In the genomic region with DNA sequence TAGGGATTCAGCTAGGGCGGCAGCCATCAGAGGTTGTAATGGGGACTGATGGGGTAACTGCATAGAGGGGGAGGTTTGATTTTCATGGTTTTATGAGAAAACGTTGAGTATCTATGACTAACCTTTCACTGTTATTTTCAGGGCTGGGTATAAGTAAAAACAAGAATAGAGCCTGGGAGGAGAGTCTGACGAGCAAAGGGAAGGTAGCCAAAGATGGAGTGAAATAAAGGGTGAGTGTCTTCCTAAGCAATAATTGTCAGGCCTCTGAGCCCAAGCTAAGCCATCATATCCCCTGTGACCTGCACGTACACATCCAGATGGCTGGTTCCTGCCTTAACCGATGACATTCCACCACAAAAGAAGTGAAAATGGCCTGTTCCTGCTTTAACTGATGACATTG, we compare ENCODE assay signal across 6 cellular contexts.
DNase-seq lines count a peak whose midpoint lies in the region; ATAC-seq lines count a peak whose summit lies in the region.
"Not testable (repeated sequence)": the region's sequence is repeated elsewhere in the genome, so short reads cannot be mapped to it uniquely, and the experiment has no call there.

No MANE protein-coding gene starts in this region.

- H3K9me3 Mint-ChIP-seq in activated CD4-positive, alpha-beta T cell treated with anti-CD3 and anti-CD28 coated beads for 36 hours (ENCODE audit: low read depth); activated CD8-positive, alpha-beta memory T cell treated with anti-CD3 and anti-CD28 coated beads, Interleukin-2, amount 10 ng/mL, durations not matched to agents 7 days and 5 days (ENCODE audit: low read depth); activated T-helper 17 cell treated with anti-CD3 and anti-CD28 coated beads, Interleukin-2, amount 50 U/mL, for 72 hours; activated naive CD4-positive, alpha-beta T cell treated with anti-CD3 and anti-CD28 coated beads, Interleukin-2, amount 50 U/mL, for 24 hours: not testable (repeated sequence)
- peaks cover 15% of the 10 kb centered on the region for H3K9me3 Mint-ChIP-seq in activated CD4-positive, alpha-beta T cell treated with anti-CD3 and anti-CD28 coated beads, Interleukin-2, amount 10 ng/mL, durations not matched to agents 7 days and 5 days
- peaks cover 49% of the 10 kb centered on the region for H3K9me3 Mint-ChIP-seq in dendritic cell treated with granulocyte-macrophage colony-stimulating factor and Interleukin-4, amounts not matched to agents 40 ng/mL and 50 ng/mL, for 4 days

- peak overlapping the region; percentile 75 for H3K27ac Mint-ChIP-seq in activated CD4-positive, alpha-beta T cell treated with anti-CD3 and anti-CD28 coated beads for 36 hours
- peak overlapping the region; percentile 15 for H3K27ac Mint-ChIP-seq in activated CD4-positive, alpha-beta T cell treated with anti-CD3 and anti-CD28 coated beads, Interleukin-2, amount 10 ng/mL, durations not matched to agents 7 days and 5 days
- peak overlapping the region; percentile 42 for H3K27ac Mint-ChIP-seq in activated CD8-positive, alpha-beta memory T cell treated with anti-CD3 and anti-CD28 coated beads, Interleukin-2, amount 10 ng/mL, durations not matched to agents 7 days and 5 days
- H3K27ac Mint-ChIP-seq in activated T-helper 17 cell treated with anti-CD3 and anti-CD28 coated beads, Interleukin-2, amount 50 U/mL, for 72 hours: not testable (repeated sequence)
- peak overlapping the region; percentile 11 for H3K27ac Mint-ChIP-seq in activated naive CD4-positive, alpha-beta T cell treated with anti-CD3 and anti-CD28 coated beads, Interleukin-2, amount 50 U/mL, for 24 hours
- H3K27ac Mint-ChIP-seq in dendritic cell treated with granulocyte-macrophage colony-stimulating factor and Interleukin-4, amounts not matched to agents 40 ng/mL and 50 ng/mL, for 4 days: peak overlapping the region; percentile 86

- CTCF ChIA-PET in activated CD4-positive, alpha-beta T cell treated with anti-CD3 and anti-CD28 coated beads for 36 hours (lab: Charles Lee); activated CD4-positive, alpha-beta T cell treated with anti-CD3 and anti-CD28 coated beads, Interleukin-2, amount 10 ng/mL, durations not matched to agents 7 days and 5 days (lab: Charles Lee); activated CD8-positive, alpha-beta memory T cell treated with anti-CD3 and anti-CD28 coated beads, Interleukin-2, amount 10 ng/mL, durations not matched to agents 7 days and 5 days (lab: Charles Lee): not testable (repeated sequence)

- peaks cover 41% of the 10 kb centered on the region for H3K4me1 Mint-ChIP-seq in activated CD4-positive, alpha-beta T cell treated with anti-CD3 and anti-CD28 coated beads for 36 hours
- peaks cover 57% of the 10 kb centered on the region for H3K4me1 Mint-ChIP-seq in activated CD4-positive, alpha-beta T cell treated with anti-CD3 and anti-CD28 coated beads, Interleukin-2, amount 10 ng/mL, durations not matched to agents 7 days and 5 days
- peaks cover 34% of the 10 kb centered on the region for H3K4me1 Mint-ChIP-seq in activated CD8-positive, alpha-beta memory T cell treated with anti-CD3 and anti-CD28 coated beads, Interleukin-2, amount 10 ng/mL, durations not matched to agents 7 days and 5 days
- H3K4me1 Mint-ChIP-seq in activated T-helper 17 cell treated with anti-CD3 and anti-CD28 coated beads, Interleukin-2, amount 50 U/mL, for 72 hours: not testable (repeated sequence)
- H3K4me1 Mint-ChIP-seq in activated naive CD4-positive, alpha-beta T cell treated with anti-CD3 and anti-CD28 coated beads, Interleukin-2, amount 50 U/mL, for 24 hours: peaks cover 34% of the 10 kb centered on the region
- peaks cover 62% of the 10 kb centered on the region for H3K4me1 Mint-ChIP-seq in dendritic cell treated with granulocyte-macrophage colony-stimulating factor and Interleukin-4, amounts not matched to agents 40 ng/mL and 50 ng/mL, for 4 days (ENCODE audit: low read depth)

- H3K4me3 Mint-ChIP-seq in activated CD4-positive, alpha-beta T cell treated with anti-CD3 and anti-CD28 coated beads for 36 hours; activated CD4-positive, alpha-beta T cell treated with anti-CD3 and anti-CD28 coated beads, Interleukin-2, amount 10 ng/mL, durations not matched to agents 7 days and 5 days; activated CD8-positive, alpha-beta memory T cell treated with anti-CD3 and anti-CD28 coated beads, Interleukin-2, amount 10 ng/mL, durations not matched to agents 7 days and 5 days; activated T-helper 17 cell treated with anti-CD3 and anti-CD28 coated beads, Interleukin-2, amount 50 U/mL, for 72 hours; activated naive CD4-positive, alpha-beta T cell treated with anti-CD3 and anti-CD28 coated beads, Interleukin-2, amount 50 U/mL, for 24 hours; dendritic cell treated with granulocyte-macrophage colony-stimulating factor and Interleukin-4, amounts not matched to agents 40 ng/mL and 50 ng/mL, for 4 days: not testable (repeated sequence)

- POLR2A ChIA-PET in activated CD4-positive, alpha-beta T cell treated with anti-CD3 and anti-CD28 coated beads for 36 hours (lab: Charles Lee); activated CD4-positive, alpha-beta T cell treated with anti-CD3 and anti-CD28 coated beads, Interleukin-2, amount 10 ng/mL, durations not matched to agents 7 days and 5 days (lab: Charles Lee): not testable (repeated sequence)

- not testable (repeated sequence) for H3K36me3 Mint-ChIP-seq in activated CD4-positive, alpha-beta T cell treated with anti-CD3 and anti-CD28 coated beads for 36 hours (ENCODE audit: low read depth); activated CD8-positive, alpha-beta memory T cell treated with anti-CD3 and anti-CD28 coated beads, Interleukin-2, amount 10 ng/mL, durations not matched to agents 7 days and 5 days; activated T-helper 17 cell treated with anti-CD3 and anti-CD28 coated beads, Interleukin-2, amount 50 U/mL, for 72 hours (ENCODE audit: low read depth); activated naive CD4-positive, alpha-beta T cell treated with anti-CD3 and anti-CD28 coated beads, Interleukin-2, amount 50 U/mL, for 24 hours
- peaks cover 27% of the 10 kb centered on the region for H3K36me3 Mint-ChIP-seq in activated CD4-positive, alpha-beta T cell treated with anti-CD3 and anti-CD28 coated beads, Interleukin-2, amount 10 ng/mL, durations not matched to agents 7 days and 5 days (ENCODE audit: low read depth)
- H3K36me3 Mint-ChIP-seq in dendritic cell treated with granulocyte-macrophage colony-stimulating factor and Interleukin-4, amounts not matched to agents 40 ng/mL and 50 ng/mL, for 4 days (ENCODE audit: low read depth): peaks cover 57% of the 10 kb centered on the region

- intact Hi-C loops in activated CD4-positive, alpha-beta T cell treated with anti-CD3 and anti-CD28 coated beads for 36 hours (cut with DNase I, micrococcal nuclease): loop anchor here in 1 of 2 experiments (10.0 kb wide), 1 partner anchor 97 kb away; no protein-coding TSS in a partner anchor
- intact Hi-C loops in dendritic cell treated with granulocyte-macrophage colony-stimulating factor and Interleukin-4, amounts not matched to agents 40 ng/mL and 50 ng/mL, for 4 days (cut with micrococcal nuclease): loop anchor here (10.0 kb wide), 2 partner anchors 137 to 207 kb away; no protein-coding TSS in a partner anchor

- ATAC-seq in activated CD4-positive, alpha-beta T cell treated with anti-CD3 and anti-CD28 coated beads for 36 hours: peak; percentile 62
- not testable (repeated sequence) for ATAC-seq in activated CD8-positive, alpha-beta memory T cell treated with anti-CD3 and anti-CD28 coated beads, Interleukin-2, amount 10 ng/mL, durations not matched to agents 7 days and 5 days
- ATAC-seq in activated T-helper 17 cell treated with anti-CD3 and anti-CD28 coated beads, Interleukin-2, amount 50 U/mL, for 72 hours (replicated peaks): peak; percentile 29

- DNase-seq in activated CD4-positive, alpha-beta T cell treated with anti-CD3 and anti-CD28 coated beads for 36 hours; activated CD4-positive, alpha-beta T cell treated with anti-CD3 and anti-CD28 coated beads, Interleukin-2, amount 10 ng/mL, durations not matched to agents 7 days and 5 days; activated CD8-positive, alpha-beta memory T cell treated with anti-CD3 and anti-CD28 coated beads, Interleukin-2, amount 10 ng/mL, durations not matched to agents 7 days and 5 days: not testable (repeated sequence)

- not testable (repeated sequence) for H3K27me3 Mint-ChIP-seq in activated CD4-positive, alpha-beta T cell treated with anti-CD3 and anti-CD28 coated beads for 36 hours; activated CD4-positive, alpha-beta T cell treated with anti-CD3 and anti-CD28 coated beads, Interleukin-2, amount 10 ng/mL, durations not matched to agents 7 days and 5 days; activated CD8-positive, alpha-beta memory T cell treated with anti-CD3 and anti-CD28 coated beads, Interleukin-2, amount 10 ng/mL, durations not matched to agents 7 days and 5 days; activated T-helper 17 cell treated with anti-CD3 and anti-CD28 coated beads, Interleukin-2, amount 50 U/mL, for 72 hours; activated naive CD4-positive, alpha-beta T cell treated with anti-CD3 and anti-CD28 coated beads, Interleukin-2, amount 50 U/mL, for 24 hours; dendritic cell treated with granulocyte-macrophage colony-stimulating factor and Interleukin-4, amounts not matched to agents 40 ng/mL and 50 ng/mL, for 4 days
